ENCODE assay signal across 15 cellular contexts in genomic region chr4:70583952-70584834, GRCh38. TPM values are rescaled to one million over a fixed set of nuclear protein-coding genes. Genes with fewer than 3 reads are reported as not detected.
DNase-seq lines count a peak whose midpoint lies in the region; ATAC-seq and TF ChIP-seq lines count a peak whose summit lies in the region.
"Had no signal": no experiment of that assay in that cellular context is flagged by ENCODE, and none has a peak within 500 bp of the region (broad histone marks: within the 10 kb centered on the region; RNA-seq: fewer than 3 reads in every experiment).

No MANE protein-coding gene starts in this region.

- no peaks in the 10 kb centered on the region for H3K27me3 ChIP-seq in liver (ENCODE audit: control insufficient read depth in 4 of 4, insufficient read depth in 4 of 4, low read length in 3 of 4)
- no peaks in the 10 kb centered on the region for H3K27me3 ChIP-seq in CD4-positive, alpha-beta T cell (ENCODE audit: control insufficient read depth, insufficient read depth, low read length)
- H3K27me3 ChIP-seq: BLaER1 treated with 17β-estradiol and CSF1 and Interleukin-3, amounts not matched to agents 10 nM and 100 nM had no signal

- no peak for ATAC-seq in GM19455 (IDR thresholded peaks at IDR 0.05; ENCODE audit: unreplicated experiment)
- no peak for ATAC-seq in CD4-positive, alpha-beta T cell (ENCODE audit: poor library complexity)
- ATAC-seq: naive thymus-derived CD4-positive, alpha-beta T cell had no signal

- H3K36me3 Mint-ChIP-seq in CD4-positive, alpha-beta T cell (ENCODE audit: low read depth) = no peaks in the 10 kb centered on the region
- H3K36me3 Mint-ChIP-seq: naive thymus-derived CD4-positive, alpha-beta T cell had no signal

- TF ChIP-seq CTCF in VCaP (conservative IDR thresholded peaks at IDR 0.05) (no peak), liver (IDR thresholded peaks at IDR 0.05; ENCODE audit: low read depth, low read length, missing input control) (no peak)
- no peak for TF ChIP-seq CTCF in CD4-positive, alpha-beta T cell (IDR thresholded peaks at IDR 0.05)

- no peaks in the 10 kb centered on the region for H3K27me3 Mint-ChIP-seq in CD4-positive, alpha-beta T cell

- DNase-seq in DMS79 treated with DMSO at 0.1 percent for 48 hours (lab: John Stamatoyannopoulos, UW) = peak; percentile 4
- peak; percentile 77 to 95 for DNase-seq in NCI-H2081 (lab: John Stamatoyannopoulos, UW)
- no peak for DNase-seq in iPS-NIHi7 (ENCODE audit: extremely low spot score)
- no peak for DNase-seq in CD4-positive, alpha-beta T cell
- no peak for DNase-seq in NCI-H524 (lab: John Stamatoyannopoulos, UW)
- DNase-seq: activated naive CD4-positive, alpha-beta T cell treated with anti-CD3 and anti-CD28 coated beads for 36 hours; naive thymus-derived CD4-positive, alpha-beta T cell; NCI-H2171 treated with DMSO at 0.1 percent for 48 hours; T-helper 9 cell had no signal

- H3K9me3 Mint-ChIP-seq in CD4-positive, alpha-beta T cell = no peaks in the 10 kb centered on the region
- H3K9me3 Mint-ChIP-seq: activated naive CD4-positive, alpha-beta T cell treated with anti-CD3 and anti-CD28 coated beads for 36 hours had no signal

- CTCF ChIA-PET in CD4-positive, alpha-beta T cell (lab: Charles Lee) = no interaction called here

- intact Hi-C loops in CD4-positive, alpha-beta T cell (cut with DNase I, micrococcal nuclease) = no loop called here

- TF ChIP-seq RAD21 in liver (IDR thresholded peaks at IDR 0.05) = no peak

- POLR2A ChIA-PET in CD4-positive, alpha-beta T cell (lab: Charles Lee) = no interaction called here

- no peak overlapping the region for H3K27ac Mint-ChIP-seq in CD4-positive, alpha-beta T cell
- H3K27ac Mint-ChIP-seq: activated naive CD4-positive, alpha-beta T cell treated with anti-CD3 and anti-CD28 coated beads for 36 hours; naive thymus-derived CD4-positive, alpha-beta T cell had no signal

- H3K27ac ChIP-seq in VCaP (peak overlapping the region; percentile 24; the same call in 1 of the 2 replicates), liver (ENCODE audit: low read depth in 1 of 2, low read length in 2 of 2) (no peak overlapping the region)
- no peak overlapping the region for H3K27ac ChIP-seq in CD4-positive, alpha-beta T cell (ENCODE audit: low read depth, low read length)
- H3K27ac ChIP-seq: BLaER1 treated with 17β-estradiol and CSF1 and Interleukin-3, amounts not matched to agents 10 nM and 100 nM had no signal

- WGBS in liver = 56% methylated on average over 9 of the region's 9 CpGs

- H3K9ac ChIP-seq in liver (ENCODE audit: low read depth in 1 of 2, low read length in 2 of 2) = no peak overlapping the region
- H3K9ac ChIP-seq: BLaER1 treated with 17β-estradiol and CSF1 and Interleukin-3, amounts not matched to agents 10 nM and 100 nM had no signal

- H3K4me3 ChIP-seq in liver (ENCODE audit: low read depth in 1 of 3, low read length in 3 of 3) = no peak overlapping the region
- H3K4me3 ChIP-seq: BLaER1 treated with 17β-estradiol and CSF1 and Interleukin-3, amounts not matched to agents 10 nM and 100 nM had no signal

- H3K36me3 ChIP-seq in liver (ENCODE audit: control insufficient read depth in 4 of 4, insufficient read depth in 3 of 4, low read depth in 1 of 4, low read length in 3 of 4) = no peaks in the 10 kb centered on the region
- H3K36me3 ChIP-seq: BLaER1 treated with 17β-estradiol and CSF1 and Interleukin-3, amounts not matched to agents 10 nM and 100 nM had no signal

- H3K9me3 ChIP-seq in liver (ENCODE audit: control insufficient read depth in 4 of 4, low read length in 3 of 4) = no peaks in the 10 kb centered on the region
- no peaks in the 10 kb centered on the region for H3K9me3 ChIP-seq in CD4-positive, alpha-beta T cell (ENCODE audit: control insufficient read depth, low read length)
- H3K9me3 ChIP-seq: BLaER1 treated with 17β-estradiol and CSF1 and Interleukin-3, amounts not matched to agents 10 nM and 100 nM had no signal

- H3K4me1 Mint-ChIP-seq in CD4-positive, alpha-beta T cell (ENCODE audit: low read depth) = no peaks in the 10 kb centered on the region
- H3K4me1 Mint-ChIP-seq: naive thymus-derived CD4-positive, alpha-beta T cell had no signal

- H3K4me3 Mint-ChIP-seq in CD4-positive, alpha-beta T cell = no peak overlapping the region
- H3K4me3 Mint-ChIP-seq: activated naive CD4-positive, alpha-beta T cell treated with anti-CD3 and anti-CD28 coated beads for 36 hours; naive thymus-derived CD4-positive, alpha-beta T cell had no signal

- H3K4me1 ChIP-seq in liver (ENCODE audit: control insufficient read depth in 4 of 4, insufficient read depth in 4 of 4, low read length in 3 of 4) = peaks cover 0 to 3% (median 0%) of the 10 kb centered on the region in 4 donors
- H3K4me1 ChIP-seq: BLaER1 treated with 17β-estradiol and CSF1 and Interleukin-3, amounts not matched to agents 10 nM and 100 nM had no signal

TF ChIP-seq in liver, 16 proteins besides CTCF, POLR2A, EP300 and RAD21:
- TF ChIP-seq RXRA (IDR thresholded peaks at IDR 0.05) = no peak
- TF ChIP-seq HNF4A (conservative IDR thresholded peaks at IDR 0.05) = peak in 1 of 2 donors; percentile 7
- TF ChIP-seq JUND (IDR thresholded peaks at IDR 0.05) = peak; percentile 20 to 22
- no peak for TF ChIP-seq REST (IDR thresholded peaks at IDR 0.05)

RNA-seq across cellular contexts. Expression of gene AMBN, which starts 7.9 kb away (rescaled TPM):
- not detected for total RNA-seq in liver
- polyA plus RNA-seq in liver = not detected
- not detected for total RNA-seq in CD4-positive, alpha-beta T cell
- total RNA-seq: activated naive CD4-positive, alpha-beta T cell treated with anti-CD3 and anti-CD28 coated beads for 36 hours; cerebellum; naive thymus-derived CD4-positive, alpha-beta T cell; RPMI7951 had no signal
- polyA plus RNA-seq: naive thymus-derived CD4-positive, alpha-beta T cell had no signal

RNA-seq across cellular contexts. Expression of gene ENAM, which starts 44.4 kb away (rescaled TPM):
- total RNA-seq in liver = under 1 TPM; 0.28 to 0.50 TPM
- under 1 TPM; 0.25 to 0.29 TPM for polyA plus RNA-seq in liver
- total RNA-seq in CD4-positive, alpha-beta T cell = not detected
- total RNA-seq: activated naive CD4-positive, alpha-beta T cell treated with anti-CD3 and anti-CD28 coated beads for 36 hours; cerebellum; naive thymus-derived CD4-positive, alpha-beta T cell; RPMI7951 had no signal
- polyA plus RNA-seq: naive thymus-derived CD4-positive, alpha-beta T cell had no signal

Comparison
In these comparisons a context has a peak if more than half of its experiments do, and no peak if none do; other contexts are left out.
1. DNase-seq: peak in DMS79 treated with DMSO at 0.1 percent for 48 hours (single experiment) and NCI-H2081 (2 of 2); none in iPS-NIHi7 (single experiment), CD4-positive, alpha-beta T cell (0 of 10) and NCI-H524 (0 of 2).